ENCODE assay signal across 12 cellular contexts in the genomic region with DNA sequence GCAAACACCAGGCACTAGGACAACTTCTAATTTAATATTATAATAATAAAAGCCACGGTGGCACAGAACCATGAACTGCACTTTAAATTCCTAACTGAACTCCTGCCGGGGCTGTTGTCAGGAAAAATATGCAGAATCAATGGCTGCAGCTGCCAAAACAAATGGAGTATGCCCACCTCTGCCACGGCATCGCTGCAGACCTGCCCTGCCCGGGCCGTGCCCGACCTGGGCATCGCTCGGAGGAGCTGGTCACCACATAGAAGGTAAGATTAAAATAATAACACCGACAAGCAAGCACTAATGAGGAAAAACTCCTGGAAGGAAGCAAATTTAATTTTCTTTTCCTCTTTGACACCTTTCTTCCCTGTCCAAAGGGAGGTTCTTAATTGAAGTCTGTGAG.
"Had no signal": no experiment of that assay in that cellular context is flagged by ENCODE, and none has a peak within 500 bp of the region (broad histone marks: within the 10 kb centered on the region; RNA-seq: fewer than 3 reads in every experiment).

No MANE protein-coding gene starts in this region.

- H3K4me3 Mint-ChIP-seq: activated CD8-positive, alpha-beta T cell treated with anti-CD3 and anti-CD28 coated beads for 36 hours; stimulated activated naive CD8-positive, alpha-beta T cell treated with anti-CD3 and anti-CD28 coated beads, Interleukin-15, Interleukin-2, amounts not matched to agents 100 ng/mL and 50 ng/mL, for 24 hours had no signal

- H3K9me3 Mint-ChIP-seq: activated CD8-positive, alpha-beta T cell treated with anti-CD3 and anti-CD28 coated beads for 36 hours; stimulated activated naive CD8-positive, alpha-beta T cell treated with anti-CD3 and anti-CD28 coated beads, Interleukin-15, Interleukin-2, amounts not matched to agents 100 ng/mL and 50 ng/mL, for 24 hours had no signal

- H3K9me3 ChIP-seq: heart left ventricle, left ventricle myocardium inferior, ovary had no signal

- H3K27me3 Mint-ChIP-seq: activated CD8-positive, alpha-beta T cell treated with anti-CD3 and anti-CD28 coated beads for 36 hours; stimulated activated naive CD8-positive, alpha-beta T cell treated with anti-CD3 and anti-CD28 coated beads, Interleukin-15, Interleukin-2, amounts not matched to agents 100 ng/mL and 50 ng/mL, for 24 hours had no signal

- H3K36me3 ChIP-seq: ovary had no signal

- H3K4me3 ChIP-seq: coronary artery, heart left ventricle, left ventricle myocardium inferior, ovary had no signal

- H3K27me3 ChIP-seq: heart left ventricle, ovary had no signal

- H3K27ac Mint-ChIP-seq: activated CD8-positive, alpha-beta T cell treated with anti-CD3 and anti-CD28 coated beads for 36 hours; stimulated activated naive CD8-positive, alpha-beta T cell treated with anti-CD3 and anti-CD28 coated beads, Interleukin-15, Interleukin-2, amounts not matched to agents 100 ng/mL and 50 ng/mL, for 24 hours had no signal

- ATAC-seq: activated CD8-positive, alpha-beta T cell treated with anti-CD3 and anti-CD28 coated beads for 36 hours; heart left ventricle had no signal

- DNase-seq: activated CD8-positive, alpha-beta memory T cell treated with anti-CD3 and anti-CD28 coated beads, Interleukin-2, amount 50 U/mL, for 4 hours; activated CD8-positive, alpha-beta T cell treated with anti-CD3 and anti-CD28 coated beads for 36 hours; effector CD4-positive, alpha-beta T cell; foreskin melanocyte; left ventricle myocardium inferior; stimulated activated CD4-positive, alpha-beta T cell treated with anti-CD3 and anti-CD28 coated beads, Interleukin-4, amount 100 ng/mL, for 1 hour; stimulated activated CD8-positive, alpha-beta memory T cell treated with anti-CD3 and anti-CD28 coated beads, Interleukin-4, amount 100 ng/mL, for 48 hours; T-helper 9 cell had no signal

- H3K27ac ChIP-seq: coronary artery, heart left ventricle, left ventricle myocardium inferior, ovary had no signal
